Comparison of ENCODE assay signal across 22 cellular contexts in genomic region chr7:139572704-139573395, GRCh38. TPM values are rescaled to one million over a fixed set of nuclear protein-coding genes. Genes with fewer than 3 reads are reported as not detected.
A peak's percentile ranks its signal among the peaks of the same experiment; 100 is the strongest.
DNase-seq lines count a peak whose midpoint lies in the region; ATAC-seq, FAIRE-seq and TF ChIP-seq lines count a peak whose summit lies in the region.
"Had no signal": no experiment of that assay in that cellular context is flagged by ENCODE, and none has a peak within 500 bp of the region (broad histone marks: within the 10 kb centered on the region; RNA-seq: fewer than 3 reads in every experiment).

No MANE protein-coding gene starts in this region.

- no peak overlapping the region for H3K4me3 ChIP-seq in HepG2 (replicated peaks in 1 of 3; ENCODE audit: insufficient read depth in 1 of 3, low read depth in 2 of 3, low read length in 3 of 3)
- no peak overlapping the region for H3K4me3 ChIP-seq in right lobe of liver
- no peak overlapping the region for H3K4me3 ChIP-seq in PC-3 (ENCODE audit: low read length)
- H3K4me3 ChIP-seq: A549; BLaER1 treated with 17β-estradiol and CSF1 and Interleukin-3, amounts not matched to agents 10 nM and 100 nM had no signal

- POLR2A ChIA-PET in HepG2 (lab: Yijun Ruan, JAX), result no interaction called here
- POLR2A ChIA-PET in WTC11 (lab: Charles Lee), result no interaction called here
- POLR2A ChIA-PET in PC-3 (lab: Charles Lee; ENCODE audit: unreplicated experiment), result no interaction called here

- H3K9me3 ChIP-seq in HepG2 (ENCODE audit: low read length), result no peaks in the 10 kb centered on the region
- no peaks in the 10 kb centered on the region for H3K9me3 ChIP-seq in right lobe of liver
- no peaks in the 10 kb centered on the region for H3K9me3 ChIP-seq in PC-3 (ENCODE audit: low read length)
- H3K9me3 ChIP-seq: A549; BLaER1 treated with 17β-estradiol and CSF1 and Interleukin-3, amounts not matched to agents 10 nM and 100 nM had no signal

- no peaks in the 10 kb centered on the region for H3F3A ChIP-seq in PC-3 (ENCODE audit: low read length, unreplicated experiment)

- TF ChIP-seq EP300 in HepG2 (IDR thresholded peaks at IDR 0.05; ENCODE audit: low read depth in 2 of 2, low read length in 2 of 2) (no peak), HepG2 (CRISPR knock-in tag; IDR thresholded peaks at IDR 0.05; ENCODE audit: borderline replicate concordance) (no peak)

- TF ChIP-seq CTCF in HepG2 (CRISPR knock-in tag; IDR thresholded peaks at IDR 0.05) (no peak), right lobe of liver (IDR thresholded peaks at IDR 0.05) (no peak), WTC11 (IDR thresholded peaks at IDR 0.05) (no peak), nephron progenitor cell (IDR thresholded peaks at IDR 0.05) (no peak), PC-3 (conservative IDR thresholded peaks at IDR 0.05; ENCODE audit: low read depth, low read length) (no peak)

- FAIRE-seq in HepG2 (lab: Jason Lieb, UNC), result no peak
- FAIRE-seq: A549, GM12891, GM18507 had no signal

- H3K27ac ChIP-seq in HepG2 (ENCODE audit: extremely low read length, insufficient read depth, low read length) (no peak overlapping the region), right lobe of liver (no peak overlapping the region), PC-3 (ENCODE audit: low read length) (no peak overlapping the region)
- H3K27ac ChIP-seq: A549; BLaER1 treated with 17β-estradiol and CSF1 and Interleukin-3, amounts not matched to agents 10 nM and 100 nM had no signal

- TF ChIP-seq RAD21 in HepG2 (CRISPR knock-in tag; IDR thresholded peaks at IDR 0.05), result no peak

- H3K9me3 Mint-ChIP-seq in WTC11, result no peaks in the 10 kb centered on the region
- no peaks in the 10 kb centered on the region for H3K9me3 Mint-ChIP-seq in nephron progenitor cell
- H3K9me3 Mint-ChIP-seq: CD8-positive, alpha-beta memory T cell had no signal

- H3K27me3 Mint-ChIP-seq in WTC11 (ENCODE audit: low read depth) (no peaks in the 10 kb centered on the region), nephron progenitor cell (ENCODE audit: low read depth, poor library complexity) (no peaks in the 10 kb centered on the region)

- peaks cover 3% of the 10 kb centered on the region; the same call in 1 of the 2 replicates for H4K20me1 ChIP-seq in HepG2 (ENCODE audit: insufficient read depth, low read length)
- H4K20me1 ChIP-seq in PC-3 (ENCODE audit: low read length), result no peaks in the 10 kb centered on the region

- intact Hi-C loops in HepG2 (cut with micrococcal nuclease; ENCODE audit: unreplicated experiment) (no loop called here), right lobe of liver (cut with DNase I) (no loop called here), PC-3 (cut with micrococcal nuclease) (no loop called here)

- in situ Hi-C loops in HepG2 (cut with HindIII; ENCODE audit: extremely low pct_ligation_motif_present, low pct_unique_long_range_greater_than_20kb), result no loop called here

- H2AFZ ChIP-seq in HepG2 (ENCODE audit: low read length), result no peak overlapping the region
- no peak overlapping the region for H2AFZ ChIP-seq in PC-3 (ENCODE audit: low read length)

- H3K27ac Mint-ChIP-seq in WTC11, result no peak overlapping the region
- peak overlapping the region; percentile 48 for H3K27ac Mint-ChIP-seq in nephron progenitor cell
- H3K27ac Mint-ChIP-seq: CD8-positive, alpha-beta memory T cell had no signal

- CTCF ChIA-PET in HepG2 (lab: Yijun Ruan, JAX; ENCODE audit: low intra/inter-chr PET ratio, low total read pairs) (no interaction called here), WTC11 (lab: Charles Lee) (interaction anchor here (2.7 kb wide), 1 partner anchor 138 kb away, joined by 14 read pairs; no protein-coding TSS in a partner anchor), PC-3 (lab: Charles Lee) (no interaction called here)

- BruUV-seq in HepG2 (replicated peaks; lab: Mats Ljungman, UMichigan) (no TSS peak), PC-3 (replicated peaks; lab: Mats Ljungman, UMichigan) (no TSS peak)

- ATAC-seq in HepG2 (peak; percentile 31; the same call in 2 of the 3 replicates), right lobe of liver (no peak), WTC11 (peak; percentile 67), PC-3 (no peak)

- H3K36me3 ChIP-seq in HepG2 (replicated peaks in 1 of 2; ENCODE audit: control insufficient read depth in 1 of 2, insufficient read depth in 2 of 2, low read length in 2 of 2) (peaks cover 13 to 43% of the 10 kb centered on the region in 2 experiments; a peak in 4 of 5 replicates), right lobe of liver (peaks cover 0 to 56% (median 37%) of the 10 kb centered on the region in 4 donors), PC-3 (ENCODE audit: low read depth, low read length) (peaks cover 16% of the 10 kb centered on the region; the same call in 1 of the 2 replicates)

- H3K36me3 Mint-ChIP-seq in WTC11 (no peaks in the 10 kb centered on the region), nephron progenitor cell (ENCODE audit: low read depth) (peaks cover 79% of the 10 kb centered on the region)

- no peak for TF ChIP-seq POLR2A in HepG2 (IDR thresholded peaks at IDR 0.05; ENCODE audit: insufficient read depth in 1 of 2, low read depth in 2 of 2, low read length in 2 of 2)
- TF ChIP-seq POLR2A in right lobe of liver (IDR thresholded peaks at IDR 0.05), result no peak

- no peaks in the 10 kb centered on the region for H3K9me2 ChIP-seq in PC-3 (replicated peaks; ENCODE audit: low read length)

- H3K4me1 ChIP-seq in HepG2 (ENCODE audit: insufficient read depth, low read length), result peaks cover 5% of the 10 kb centered on the region; the same call in 1 of the 2 replicates
- no peaks in the 10 kb centered on the region for H3K4me1 ChIP-seq in right lobe of liver
- no peaks in the 10 kb centered on the region for H3K4me1 ChIP-seq in PC-3 (ENCODE audit: insufficient read depth, low read length)
- H3K4me1 ChIP-seq: A549 had no signal

- 96% methylated on average over 33 of the region's 38 CpGs for WGBS in HepG2 (ENCODE audit: low lambda C conversion rate)
- WGBS in right lobe of liver (ENCODE audit: insufficient coverage, low coverage, low lambda C conversion rate, missing lambda C conversion rate), result 80% methylated on average over 14 of the region's 38 CpGs

- H3K9ac ChIP-seq in HepG2 (ENCODE audit: insufficient read depth, low read depth, low read length) (no peak overlapping the region), PC-3 (ENCODE audit: low read length) (no peak overlapping the region)
- H3K9ac ChIP-seq: BLaER1 treated with 17β-estradiol and CSF1 and Interleukin-3, amounts not matched to agents 10 nM and 100 nM had no signal

- peaks cover 6% of the 10 kb centered on the region for H3K4me1 Mint-ChIP-seq in WTC11
- peaks cover 55% of the 10 kb centered on the region for H3K4me1 Mint-ChIP-seq in nephron progenitor cell

- H3K79me2 ChIP-seq in HepG2 (ENCODE audit: insufficient read depth, low read length) (no peaks in the 10 kb centered on the region), PC-3 (ENCODE audit: low read length) (no peaks in the 10 kb centered on the region)

- H3K4me3 Mint-ChIP-seq in WTC11 (no peak overlapping the region), nephron progenitor cell (no peak overlapping the region)
- H3K4me3 Mint-ChIP-seq: CD8-positive, alpha-beta memory T cell had no signal

- H3K4me2 ChIP-seq in HepG2 (ENCODE audit: low read depth, low read length) (no peak overlapping the region), PC-3 (ENCODE audit: low read length) (no peak overlapping the region)
- H3K4me2 ChIP-seq: A549; BLaER1 treated with 17β-estradiol and CSF1 and Interleukin-3, amounts not matched to agents 10 nM and 100 nM had no signal

- DNase-seq in HepG2 (ENCODE audit: low spot score) (no peak), right lobe of liver (no peak), WTC11 (ENCODE audit: low spot score) (no peak), nephron progenitor cell (no peak), DMS153 (lab: John Stamatoyannopoulos, UW) (no peak), Kasumi-1 (lab: John Stamatoyannopoulos, UW) (no peak), PC-3 (no peak)
- DNase-seq: CD8-positive, alpha-beta memory T cell; DND-41; GDM1; GOT3; NCI-H1417; NCI-H187 treated with DMSO at 0.1 percent for 48 hours; NCI-H526 treated with DMSO at 0.1 percent for 48 hours; SIG-M5 had no signal

- H3K27me3 ChIP-seq in HepG2 (ENCODE audit: control insufficient read depth in 1 of 2, insufficient read depth in 2 of 2, low read length in 2 of 2) (no peaks in the 10 kb centered on the region), right lobe of liver (no peaks in the 10 kb centered on the region), PC-3 (ENCODE audit: low read length) (no peaks in the 10 kb centered on the region)
- H3K27me3 ChIP-seq: BLaER1 treated with 17β-estradiol and CSF1 and Interleukin-3, amounts not matched to agents 10 nM and 100 nM had no signal

TF ChIP-seq in HepG2, 621 proteins besides CTCF, POLR2A, EP300 and RAD21:
- TF ChIP-seq SUZ12 (IDR thresholded peaks at IDR 0.05; ENCODE audit: low read depth, low read length) (no peak), AGO2 (optimal IDR thresholded peaks at IDR 0.05; ENCODE audit: low read depth, low read length) (peak; percentile 38)

RNA-seq across cellular contexts. Expression of gene CLEC2L, which starts 49.4 kb away (rescaled TPM):
- total RNA-seq in HepG2 (2016; rRNA removed; fragmentation: Illumina TruSeq; extraction: Trizol), result 0.20 TPM in 2 replicates
- total RNA-seq in HepG2 (2016; cell fraction: cytosol; rRNA removed; fragmentation: Illumina TruSeq; extraction: Trizol; ENCODE audit: low read depth), result 0.20 and 0.26 TPM in 2 replicates
- total RNA-seq in HepG2 (2016; cell fraction: insoluble cytoplasmic fraction; rRNA removed; fragmentation: Illumina TruSeq; extraction: Trizol), result 0.18 and 0.26 TPM in 2 replicates
- 0.45 TPM in 1 of 2 replicates, not detected in the other for total RNA-seq in HepG2 (2016; cell fraction: membrane; rRNA removed; fragmentation: Illumina TruSeq; extraction: Trizol)
- not detected in 2 replicates for total RNA-seq in HepG2 (2016; cell fraction: nucleus; rRNA removed; fragmentation: Illumina TruSeq; extraction: Trizol)
- 0.25 and 0.56 TPM in 2 replicates for polyA plus RNA-seq in HepG2 (2011; rRNA removed)
- polyA plus RNA-seq in HepG2 (2011; cell fraction: cytosol; rRNA removed), result 0.28 and 0.48 TPM in 2 replicates
- polyA plus RNA-seq in HepG2 (2011; cell fraction: nucleus; rRNA removed), result 0.23 and 0.24 TPM in 2 replicates
- not detected in 2 replicates for polyA plus RNA-seq in HepG2 (2012)
- 0.07 and 0.22 TPM in 2 replicates for polyA plus RNA-seq in HepG2 (2016; cell fraction: cytosol; fragmentation: Illumina TruSeq; extraction: Trizol; ENCODE audit: low read depth)
- polyA plus RNA-seq in HepG2 (2016; cell fraction: insoluble cytoplasmic fraction; fragmentation: Illumina TruSeq; extraction: Trizol; ENCODE audit: low read depth), result 0.29 and 0.39 TPM in 2 replicates
- polyA plus RNA-seq in HepG2 (2016; cell fraction: membrane; fragmentation: Illumina TruSeq; extraction: Trizol; ENCODE audit: low read depth), result 0.48 and 0.54 TPM in 2 replicates
- 0.59 TPM in 1 of 2 replicates, not detected in the other for polyA plus RNA-seq in HepG2 (2016; cell fraction: nucleus; fragmentation: Illumina TruSeq; extraction: Trizol; ENCODE audit: insufficient read depth, low read depth)
- 0.70 TPM in 1 of 2 replicates, not detected in the other for polyA minus RNA-seq in HepG2 (2011; rRNA and poly(A)+ RNA removed; ENCODE audit: low replicate concordance)
- polyA minus RNA-seq in HepG2 (2011; cell fraction: cytosol; rRNA and poly(A)+ RNA removed), result not detected in 2 replicates
- not detected in 2 replicates for polyA minus RNA-seq in HepG2 (2011; cell fraction: nucleus; rRNA and poly(A)+ RNA removed)
- not detected for total RNA-seq in right lobe of liver
- 0.13 to 0.69 TPM (median 0.44 TPM) in 3 replicates for total RNA-seq in WTC11 (2021)
- not detected in 2 replicates for total RNA-seq in PC-3 (2014; rRNA removed)
- total RNA-seq: CD8-positive, alpha-beta memory T cell; HT1080; OCI-LY7; RPMI7951 had no signal
- polyA plus RNA-seq: CD8-positive, alpha-beta memory T cell had no signal

Comparison
In these comparisons a context has a peak if more than half of its experiments do, and no peak if none do; other contexts are left out.
1. ATAC-seq: peak in HepG2 (single experiment) and WTC11 (single experiment); none in right lobe of liver (0 of 4) and PC-3 (single experiment).